8 cellular contexts compared by ENCODE assay signal in genomic region chr4:17809667-17810066, GRCh38. TPM values are rescaled to one million over a fixed set of nuclear protein-coding genes. Genes with fewer than 3 reads are reported as not detected.
DNase-seq lines count a peak whose midpoint lies in the region; ATAC-seq and TF ChIP-seq lines count a peak whose summit lies in the region.

No MANE protein-coding gene starts in this region.

- H3K27me3 Mint-ChIP-seq in T-helper 1 cell treated with Interleukin-12 subunit alpha and Interleukin-12 subunit beta and Interleukin-4 antibody, amounts not matched to agents 30 μg/mL and 1 μg/mL, for 36 hours (ENCODE audit: low read depth): no peaks in the 10 kb centered on the region
- peaks cover 2% of the 10 kb centered on the region for H3K27me3 Mint-ChIP-seq in activated naive CD8-positive, alpha-beta T cell treated with anti-CD3 and anti-CD28 coated beads, Interleukin-2, amount 50 U/mL, for 24 hours

- DNase-seq in T-helper 1 cell (no peak), kidney epithelial cell (ENCODE audit: low read depth) (no peak), substantia nigra (lab: John Stamatoyannopoulos, UW) (no peak), NCI-H2081 treated with DMSO at 0.1 percent for 48 hours (lab: John Stamatoyannopoulos, UW) (no peak), NCI-H345 (lab: John Stamatoyannopoulos, UW) (no peak)
- peak; percentile 16 for DNase-seq in activated naive CD8-positive, alpha-beta T cell treated with anti-CD3 and anti-CD28 coated beads, Interleukin-2, amount 50 U/mL, for 24 hours

- peak overlapping the region; percentile 21 for H3K27ac ChIP-seq in substantia nigra (ENCODE audit: low read depth, low read length, poor library complexity, severe bottlenecking)

- TF ChIP-seq CTCF in kidney epithelial cell (IDR thresholded peaks at IDR 0.05; ENCODE audit: insufficient read depth, low read length, poor library complexity, severe bottlenecking): no peak

- peaks cover 23% of the 10 kb centered on the region for H3K36me3 Mint-ChIP-seq in T-helper 1 cell treated with Interleukin-12 subunit alpha and Interleukin-12 subunit beta and Interleukin-4 antibody, amounts not matched to agents 30 μg/mL and 1 μg/mL, for 36 hours (ENCODE audit: low read depth)
- H3K36me3 Mint-ChIP-seq in activated naive CD8-positive, alpha-beta T cell treated with anti-CD3 and anti-CD28 coated beads, Interleukin-2, amount 50 U/mL, for 24 hours (ENCODE audit: low read depth): peaks cover 44% of the 10 kb centered on the region

- no peaks in the 10 kb centered on the region for H3K27me3 ChIP-seq in kidney epithelial cell (ENCODE audit: control insufficient read depth, insufficient read depth, low read length)

- H3K4me3 ChIP-seq in kidney epithelial cell (ENCODE audit: low read depth, low read length): peak overlapping the region; percentile 94

- H3K36me3 ChIP-seq in kidney epithelial cell (ENCODE audit: control insufficient read depth, insufficient read depth, low read length): no peaks in the 10 kb centered on the region

- ATAC-seq in activated naive CD8-positive, alpha-beta T cell treated with anti-CD3 and anti-CD28 coated beads, Interleukin-2, amount 50 U/mL, for 24 hours: no peak
- ATAC-seq in HG03457 (IDR thresholded peaks at IDR 0.05; ENCODE audit: unreplicated experiment): no peak

- peak overlapping the region; percentile 99 for H3K27ac Mint-ChIP-seq in T-helper 1 cell treated with Interleukin-12 subunit alpha and Interleukin-12 subunit beta and Interleukin-4 antibody, amounts not matched to agents 30 μg/mL and 1 μg/mL, for 36 hours
- H3K27ac Mint-ChIP-seq in activated naive CD8-positive, alpha-beta T cell treated with anti-CD3 and anti-CD28 coated beads, Interleukin-2, amount 50 U/mL, for 24 hours: peak overlapping the region; percentile 98

- peaks cover 51% of the 10 kb centered on the region for H3K4me1 Mint-ChIP-seq in T-helper 1 cell treated with Interleukin-12 subunit alpha and Interleukin-12 subunit beta and Interleukin-4 antibody, amounts not matched to agents 30 μg/mL and 1 μg/mL, for 36 hours (ENCODE audit: low read depth)
- H3K4me1 Mint-ChIP-seq in activated naive CD8-positive, alpha-beta T cell treated with anti-CD3 and anti-CD28 coated beads, Interleukin-2, amount 50 U/mL, for 24 hours: peaks cover 56% of the 10 kb centered on the region

- H3K4me3 Mint-ChIP-seq in T-helper 1 cell treated with Interleukin-12 subunit alpha and Interleukin-12 subunit beta and Interleukin-4 antibody, amounts not matched to agents 30 μg/mL and 1 μg/mL, for 36 hours: peak overlapping the region; percentile 97
- H3K4me3 Mint-ChIP-seq in activated naive CD8-positive, alpha-beta T cell treated with anti-CD3 and anti-CD28 coated beads, Interleukin-2, amount 50 U/mL, for 24 hours: peak overlapping the region; percentile 95

- no peaks in the 10 kb centered on the region for H3K9me3 Mint-ChIP-seq in T-helper 1 cell treated with Interleukin-12 subunit alpha and Interleukin-12 subunit beta and Interleukin-4 antibody, amounts not matched to agents 30 μg/mL and 1 μg/mL, for 36 hours
- no peaks in the 10 kb centered on the region for H3K9me3 Mint-ChIP-seq in activated naive CD8-positive, alpha-beta T cell treated with anti-CD3 and anti-CD28 coated beads, Interleukin-2, amount 50 U/mL, for 24 hours

RNA-seq across cellular contexts. Expression of gene DCAF16, which starts 0.9 kb away (rescaled TPM):
- total RNA-seq in kidney epithelial cell: 18.7 and 26.8 TPM in 2 replicates

RNA-seq across cellular contexts. Expression of gene NCAPG, which starts 1.1 kb away (rescaled TPM):
- 2.7 and 6.2 TPM in 2 replicates for total RNA-seq in kidney epithelial cell

RNA-seq across cellular contexts. Expression of gene FAM184B, which starts 28.2 kb away (rescaled TPM):
- under 0.01 TPM in 2 replicates for total RNA-seq in kidney epithelial cell
